19 cellular contexts compared by ENCODE assay signal in genomic region chr7:100466830-100467605, GRCh38. TPM values are rescaled to one million over a fixed set of nuclear protein-coding genes. Genes with fewer than 3 reads are reported as not detected.
DNase-seq lines count a peak whose midpoint lies in the region; ATAC-seq and TF ChIP-seq lines count a peak whose summit lies in the region.
"Had no signal": no experiment of that assay in that cellular context is flagged by ENCODE, and none has a peak within 500 bp of the region (broad histone marks: within the 10 kb centered on the region; RNA-seq: fewer than 3 reads in every experiment).

No MANE protein-coding gene starts in this region.

- H3F3A ChIP-seq in SK-N-SH (replicated peaks; ENCODE audit: insufficient read depth), result peaks cover 16% of the 10 kb centered on the region

- H3K9me3 ChIP-seq in SK-N-SH (no peaks in the 10 kb centered on the region), Panc1 (ENCODE audit: control insufficient read depth, insufficient read depth, low read depth, low read length) (no peaks in the 10 kb centered on the region), stomach smooth muscle (ENCODE audit: control insufficient read depth in 2 of 2, low read length in 2 of 2) (no peaks in the 10 kb centered on the region)
- H3K9me3 ChIP-seq: esophagus squamous epithelium, upper lobe of left lung had no signal

- WGBS in SK-N-SH (ENCODE audit: low lambda C conversion rate), result 89% methylated on average over 26 of the region's 26 CpGs

- TF ChIP-seq CTCF in SK-N-SH (IDR thresholded peaks at IDR 0.05) (no peak), Panc1 (IDR thresholded peaks at IDR 0.05) (no peak), omental fat pad (IDR thresholded peaks at IDR 0.05) (no peak)

- H3K9ac ChIP-seq in SK-N-SH, result no peak overlapping the region
- peak overlapping the region in 1 of 2 donors; percentile 5 for H3K9ac ChIP-seq in stomach smooth muscle (ENCODE audit: low read length in 2 of 2)

- DNase-seq in SK-N-SH (peak; percentile 31), Panc1 (ENCODE audit: low read depth, low spot score) (no peak), erythroblast (lab: John Stamatoyannopoulos, UW) (no peak), omental fat pad (ENCODE audit: low spot score) (no peak), EL (no peak), NCI-H510A treated with DMSO at 0.1 percent for 48 hours (lab: John Stamatoyannopoulos, UW) (no peak)
- DNase-seq: 8988T; activated CD4-positive, CD25-positive, alpha-beta regulatory T cell; activated effector memory CD4-positive, alpha-beta T cell treated with anti-CD3 and anti-CD28 coated beads, Interleukin-2, amount 50 U/mL, for 16 hours; DMS153; esophagus squamous epithelium; islet precursor cell; NCI-H2107; NCI-H526 treated with DMSO at 0.1 percent for 48 hours; stimulated activated CD4-positive, alpha-beta T cell treated with anti-CD3 and anti-CD28 coated beads, Interleukin-2, amount 100 ng/mL, for 48 hours had no signal

- H3K27ac ChIP-seq in SK-N-SH (ENCODE audit: low read depth in 2 of 2, low read length in 1 of 2) (no peak overlapping the region), Panc1 (ENCODE audit: low read length) (no peak overlapping the region), stomach smooth muscle (ENCODE audit: low read length) (peak overlapping the region; percentile 41)

- TF ChIP-seq RAD21 in SK-N-SH (IDR thresholded peaks at IDR 0.05; ENCODE audit: low read length), result no peak

- H4K20me1 ChIP-seq in SK-N-SH (ENCODE audit: insufficient read depth), result no peaks in the 10 kb centered on the region

- CTCF ChIA-PET in SK-N-SH (lab: Yijun Ruan, JAX) (interaction anchor here (1.0 to 11.9 kb wide), 10 partner anchors 9 to 259 kb away, joined by 3 to 398 read pairs (median 20); partner anchors contain the start of genes NYAP1 and TSC22D4), Panc1 (lab: Charles Lee) (no interaction called here)

- H3K36me3 ChIP-seq in SK-N-SH (replicated peaks in 1 of 2; ENCODE audit: control insufficient read depth in 1 of 2, insufficient read depth in 2 of 2, low read length in 1 of 2) (peaks cover 0 to 4% of the 10 kb centered on the region in 2 experiments), Panc1 (ENCODE audit: control insufficient read depth, insufficient read depth, low read length) (no peaks in the 10 kb centered on the region), stomach smooth muscle (ENCODE audit: control insufficient read depth in 2 of 2, insufficient read depth in 2 of 2, low read length in 2 of 2) (peaks cover 2 to 4% of the 10 kb centered on the region in 2 donors)

- in situ Hi-C loops in Panc1 (cut with HindIII; ENCODE audit: low pct_unique_long_range_greater_than_20kb, low sequenced_read_pairs), result no loop called here

- ATAC-seq in SK-N-SH treated with all-trans-retinoic acid at 6 μM for 48 hours (no peak), Panc1 (0 out of 2 replicates have a peak, but pooled peaks have one; percentile 4), omental fat pad (ENCODE audit: low FRiP score) (no peak)

- TF ChIP-seq EP300 in SK-N-SH (IDR thresholded peaks at IDR 0.05; ENCODE audit: borderline replicate concordance in 1 of 2, low read depth in 1 of 2, low read length in 1 of 2), result no peak

- H3K4me1 ChIP-seq in SK-N-SH (ENCODE audit: control insufficient read depth in 1 of 2, insufficient read depth in 2 of 2, low read depth in 1 of 2, low read length in 1 of 2) (peaks cover 3 to 15% of the 10 kb centered on the region in 2 experiments; a peak in 3 of 4 replicates), Panc1 (ENCODE audit: control insufficient read depth, insufficient read depth, low read length) (peaks cover 14% of the 10 kb centered on the region), stomach smooth muscle (ENCODE audit: control insufficient read depth, insufficient read depth, low read length) (peaks cover 24% of the 10 kb centered on the region)

- no peak overlapping the region for H3K4me2 ChIP-seq in SK-N-SH

- intact Hi-C loops in Panc1 (cut with micrococcal nuclease; ENCODE audit: unreplicated experiment), result no loop called here

- H3K4me3 ChIP-seq in SK-N-SH (ENCODE audit: low read depth in 2 of 2, low read length in 1 of 2) (no peak overlapping the region), Panc1 (ENCODE audit: low read depth in 2 of 2, low read length in 2 of 2) (no peak overlapping the region), stomach smooth muscle (ENCODE audit: low read length in 2 of 2) (peak overlapping the region in 1 of 2 donors; percentile 8)
- H3K4me3 ChIP-seq: upper lobe of left lung had no signal

- no TSS peak for BruUV-seq in Panc1 (replicated peaks; lab: Mats Ljungman, UMichigan)

- H3K79me2 ChIP-seq in SK-N-SH (ENCODE audit: insufficient read depth), result no peaks in the 10 kb centered on the region

- POLR2A ChIA-PET in SK-N-SH (lab: Yijun Ruan, JAX) (no interaction called here), Panc1 (lab: Charles Lee) (no interaction called here)

- H3K27me3 ChIP-seq in SK-N-SH (ENCODE audit: insufficient read depth), result no peaks in the 10 kb centered on the region
- no peaks in the 10 kb centered on the region for H3K27me3 ChIP-seq in Panc1 (ENCODE audit: control insufficient read depth, insufficient read depth, low read length)
- H3K27me3 ChIP-seq in stomach smooth muscle (ENCODE audit: control insufficient read depth in 1 of 2, insufficient read depth in 2 of 2, low read length in 2 of 2), result no peaks in the 10 kb centered on the region
- H3K27me3 ChIP-seq: esophagus squamous epithelium, upper lobe of left lung had no signal

- H3K9me2 ChIP-seq in SK-N-SH, result no peaks in the 10 kb centered on the region

- peak; percentile 24 for TF ChIP-seq POLR2A in erythroblast (IDR thresholded peaks at IDR 0.05; ENCODE audit: low read length)

- no peak overlapping the region for H2AFZ ChIP-seq in SK-N-SH (ENCODE audit: low read depth)

TF ChIP-seq in SK-N-SH, 30 proteins besides CTCF, POLR2A, EP300 and RAD21 (continues in another document):
- TF ChIP-seq TEAD4 (IDR thresholded peaks at IDR 0.05; ENCODE audit: borderline replicate concordance, insufficient read depth), result no peak
- no peak for TF ChIP-seq USF2 (IDR thresholded peaks at IDR 0.05; ENCODE audit: borderline replicate concordance, low read depth, low read length)
- no peak for TF ChIP-seq MEF2A (IDR thresholded peaks at IDR 0.05; ENCODE audit: borderline replicate concordance, low read depth)
- TF ChIP-seq RFX5 (IDR thresholded peaks at IDR 0.05; ENCODE audit: low read length), result no peak
- TF ChIP-seq NRF1 (IDR thresholded peaks at IDR 0.05; ENCODE audit: low read depth, low read length), result no peak

TF ChIP-seq in SK-N-SH treated with all-trans-retinoic acid at 6 μM for 48 hours, 23 proteins besides CTCF, POLR2A, EP300 and RAD21 (continues in another document):
- TF ChIP-seq ARNTL (CRISPR knock-in tag; IDR thresholded peaks at IDR 0.05; ENCODE audit: borderline replicate concordance, low read depth), result no peak
- no peak for TF ChIP-seq ZNF70 (CRISPR knock-in tag; IDR thresholded peaks at IDR 0.05)
- no peak for TF ChIP-seq TSHZ2 (CRISPR knock-in tag; IDR thresholded peaks at IDR 0.05)

RNA-seq across cellular contexts. Expression of gene SPACDR, which starts 3.0 kb away (rescaled TPM):
- polyA plus RNA-seq in SK-N-SH (2012; rRNA removed), result 0.93 and 1.5 TPM in 2 replicates
- polyA plus RNA-seq in SK-N-SH (2012; cell fraction: cytosol; rRNA removed), result 0.44 and 0.47 TPM in 2 replicates
- polyA plus RNA-seq in SK-N-SH (2012; cell fraction: nucleus; rRNA removed), result 7.2 and 8.4 TPM in 2 replicates
- 1.5 TPM for total RNA-seq in Panc1 (2021; ENCODE audit: unreplicated experiment)
- 2.5 TPM for polyA plus RNA-seq in Panc1 (2012; ENCODE audit: insufficient read length)
- 1 to 10 TPM in 1 of 4 donors, under 1 TPM in 1, not detected in 2; 0.84 to 1.3 TPM for total RNA-seq in omental fat pad
- total RNA-seq: esophagus squamous epithelium had no signal

RNA-seq across cellular contexts. Expression of gene TSC22D4, which starts 12.0 kb away (rescaled TPM):
- polyA plus RNA-seq in SK-N-SH (2012; rRNA removed), result 20.3 and 32.7 TPM in 2 replicates
- 13.4 and 24.0 TPM in 2 replicates for polyA plus RNA-seq in SK-N-SH (2012; cell fraction: cytosol; rRNA removed)
- polyA plus RNA-seq in SK-N-SH (2012; cell fraction: nucleus; rRNA removed), result 45.7 and 64.8 TPM in 2 replicates
- 82.6 TPM for total RNA-seq in Panc1 (2021; ENCODE audit: unreplicated experiment)
- 73.5 TPM for polyA plus RNA-seq in Panc1 (2012; ENCODE audit: insufficient read length)
- total RNA-seq in omental fat pad, result 10 to 100 TPM; 15.6 to 36.4 (median 21.4) TPM

RNA-seq across cellular contexts. Expression of gene NYAP1, which starts 16.7 kb away (rescaled TPM):
- polyA plus RNA-seq in SK-N-SH (2012; rRNA removed), result 3.9 and 6.0 TPM in 2 replicates
- polyA plus RNA-seq in SK-N-SH (2012; cell fraction: cytosol; rRNA removed), result 3.0 and 4.2 TPM in 2 replicates
- polyA plus RNA-seq in SK-N-SH (2012; cell fraction: nucleus; rRNA removed), result 7.3 and 13.1 TPM in 2 replicates
- total RNA-seq in Panc1 (2021; ENCODE audit: unreplicated experiment) (4.0 TPM), omental fat pad (1 to 10 TPM in 3 of 4 donors, under 1 TPM in 1; 0.63 to 3.6 (median 2.1) TPM)
- 6.5 TPM for polyA plus RNA-seq in Panc1 (2012; ENCODE audit: insufficient read length)
- polyA plus RNA-seq: CD14-positive monocyte had no signal

RNA-seq across cellular contexts. Expression of gene PPP1R35, which starts 30.7 kb away (rescaled TPM):
- polyA plus RNA-seq in SK-N-SH (2012; rRNA removed), result 66.9 and 75.9 TPM in 2 replicates
- polyA plus RNA-seq in SK-N-SH (2012; cell fraction: cytosol; rRNA removed), result 26.7 and 37.5 TPM in 2 replicates
- polyA plus RNA-seq in SK-N-SH (2012; cell fraction: nucleus; rRNA removed), result 280 and 468 TPM in 2 replicates
- 74.4 TPM for total RNA-seq in Panc1 (2021; ENCODE audit: unreplicated experiment)
- polyA plus RNA-seq in Panc1 (2012; ENCODE audit: insufficient read length), result 63.9 TPM
- 10 to 100 TPM in 3 of 4 donors, 1 to 10 TPM in 1; 6.1 to 22.2 (median 17.7) TPM for total RNA-seq in omental fat pad

RNA-seq across cellular contexts. Expression of gene MEPCE, which starts 37.4 kb away (rescaled TPM):
- 16.7 and 20.2 TPM in 2 replicates for polyA plus RNA-seq in SK-N-SH (2012; rRNA removed)
- polyA plus RNA-seq in SK-N-SH (2012; cell fraction: cytosol; rRNA removed), result 13.7 and 17.2 TPM in 2 replicates
- 45.2 and 52.4 TPM in 2 replicates for polyA plus RNA-seq in SK-N-SH (2012; cell fraction: nucleus; rRNA removed)
- 72.1 TPM for total RNA-seq in Panc1 (2021; ENCODE audit: unreplicated experiment)
- polyA plus RNA-seq in Panc1 (2012; ENCODE audit: insufficient read length), result 77.1 TPM
- total RNA-seq in omental fat pad, result 10 to 100 TPM; 23.6 to 49.5 (median 36.6) TPM
